ENCODE assay signal across 21 cellular contexts in genomic region chr22:30816413-30816812, GRCh38.
DNase-seq lines count a peak whose midpoint lies in the region; ATAC-seq and TF ChIP-seq lines count a peak whose summit lies in the region.
"Had no signal": no experiment of that assay in that cellular context is flagged by ENCODE, and none has a peak within 500 bp of the region (broad histone marks: within the 10 kb centered on the region; RNA-seq: fewer than 3 reads in every experiment).

No MANE protein-coding gene starts in this region.

- no peak overlapping the region for H3K27ac Mint-ChIP-seq in MCF 10A (ENCODE audit: low read depth, unreplicated experiment)
- no peak overlapping the region for H3K27ac Mint-ChIP-seq in activated naive CD4-positive, alpha-beta T cell treated with anti-CD3 and anti-CD28 coated beads for 36 hours
- no peak overlapping the region for H3K27ac Mint-ChIP-seq in CD4-positive, alpha-beta T cell
- H3K27ac Mint-ChIP-seq: naive thymus-derived CD4-positive, alpha-beta T cell had no signal

- H3K36me3 Mint-ChIP-seq in MCF 10A (ENCODE audit: insufficient read depth, unreplicated experiment) = peaks cover 33% of the 10 kb centered on the region
- no peaks in the 10 kb centered on the region for H3K36me3 Mint-ChIP-seq in activated naive CD4-positive, alpha-beta T cell treated with anti-CD3 and anti-CD28 coated beads for 36 hours (ENCODE audit: low read depth)
- no peaks in the 10 kb centered on the region for H3K36me3 Mint-ChIP-seq in CD4-positive, alpha-beta T cell (ENCODE audit: low read depth)

- intact Hi-C loops in MCF 10A (cut with micrococcal nuclease) = no loop called here
- intact Hi-C loops in breast epithelium (cut with DNase I; ENCODE audit: low total_unique reads) = no loop called here
- intact Hi-C loops in activated naive CD4-positive, alpha-beta T cell treated with anti-CD3 and anti-CD28 coated beads for 36 hours (cut with micrococcal nuclease) = no loop called here
- intact Hi-C loops in vagina (cut with DNase I) = no loop called here
- intact Hi-C loops in mucosa of descending colon (cut with DNase I, micrococcal nuclease) = no loop called here
- intact Hi-C loops in CD4-positive, alpha-beta T cell (cut with DNase I, micrococcal nuclease) = no loop called here

- H3K4me1 ChIP-seq in breast epithelium = no peaks in the 10 kb centered on the region
- no peaks in the 10 kb centered on the region for H3K4me1 ChIP-seq in vagina
- no peaks in the 10 kb centered on the region for H3K4me1 ChIP-seq in mucosa of descending colon (ENCODE audit: low read depth)
- H3K4me1 ChIP-seq: A549, BLaER1, HAP-1, uterus had no signal

- POLR2A ChIA-PET in MCF 10A (lab: Yijun Ruan, JAX) = interaction anchor here (0.8 kb wide), 1 partner anchor 25 kb away, joined by 3 read pairs; no protein-coding TSS in a partner anchor
- POLR2A ChIA-PET in CD4-positive, alpha-beta T cell (lab: Charles Lee) = no interaction called here

- no peak overlapping the region for H3K4me3 Mint-ChIP-seq in MCF 10A (ENCODE audit: unreplicated experiment)
- no peak overlapping the region for H3K4me3 Mint-ChIP-seq in activated naive CD4-positive, alpha-beta T cell treated with anti-CD3 and anti-CD28 coated beads for 36 hours
- no peak overlapping the region for H3K4me3 Mint-ChIP-seq in CD4-positive, alpha-beta T cell
- H3K4me3 Mint-ChIP-seq: naive thymus-derived CD4-positive, alpha-beta T cell had no signal

- no peak overlapping the region for H3K4me3 ChIP-seq in breast epithelium
- H3K4me3 ChIP-seq in vagina = no peak overlapping the region
- H3K4me3 ChIP-seq in mucosa of descending colon = no peak overlapping the region
- H3K4me3 ChIP-seq: A549, BLaER1, coronary artery, HAP-1, uterus had no signal

- H3K9me3 ChIP-seq in breast epithelium (no peaks in the 10 kb centered on the region), vagina (no peaks in the 10 kb centered on the region), mucosa of descending colon (no peaks in the 10 kb centered on the region)
- H3K9me3 ChIP-seq in CD4-positive, alpha-beta T cell (ENCODE audit: control insufficient read depth, low read length) = no peaks in the 10 kb centered on the region
- H3K9me3 ChIP-seq: A549, BLaER1, HAP-1, uterus had no signal

- H3K27me3 ChIP-seq in breast epithelium (peaks cover 0 to 7% of the 10 kb centered on the region in 2 donors), vagina (no peaks in the 10 kb centered on the region)
- peaks cover 11% of the 10 kb centered on the region for H3K27me3 ChIP-seq in CD4-positive, alpha-beta T cell (ENCODE audit: control insufficient read depth, insufficient read depth, low read length)
- H3K27me3 ChIP-seq: BLaER1, uterus had no signal

- DNase-seq in MCF 10A (ENCODE audit: unreplicated experiment) (peak; percentile 23), breast epithelium (ENCODE audit: low spot score in 2 of 2) (no peak), RPMI8226 (peak; percentile 18), erythroblast (lab: John Stamatoyannopoulos, UW) (peak; percentile 21 to 56), vagina (ENCODE audit: extremely low spot score in 2 of 2) (no peak), mucosa of descending colon (no peak)
- DNase-seq in activated naive CD4-positive, alpha-beta T cell treated with anti-CD3 and anti-CD28 coated beads for 36 hours = no peak
- DNase-seq in CD4-positive, alpha-beta T cell = no peak
- DNase-seq: activated CD4-positive, alpha-beta T cell treated with anti-CD3 and anti-CD28 coated beads for 48 hours; foreskin fibroblast; hippocampal formation; naive thymus-derived CD4-positive, alpha-beta T cell; NCI-H1417; NCI-H510A treated with DMSO at 0.1 percent for 48 hours; right cardiac atrium; substantia nigra; uterus had no signal

- ATAC-seq in mucosa of descending colon = no peak
- no peak for ATAC-seq in CD4-positive, alpha-beta T cell (ENCODE audit: poor library complexity)
- ATAC-seq: naive thymus-derived CD4-positive, alpha-beta T cell; right cardiac atrium had no signal

- H3K27me3 Mint-ChIP-seq in MCF 10A (ENCODE audit: insufficient read depth, unreplicated experiment) = no peaks in the 10 kb centered on the region
- peaks cover 10% of the 10 kb centered on the region for H3K27me3 Mint-ChIP-seq in activated naive CD4-positive, alpha-beta T cell treated with anti-CD3 and anti-CD28 coated beads for 36 hours (ENCODE audit: low read depth)
- H3K27me3 Mint-ChIP-seq in CD4-positive, alpha-beta T cell = peaks cover 35% of the 10 kb centered on the region

- no peak for TF ChIP-seq CTCF in MCF 10A (IDR thresholded peaks at IDR 0.05; ENCODE audit: unreplicated experiment)
- no peak for TF ChIP-seq CTCF in breast epithelium (IDR thresholded peaks at IDR 0.05)
- TF ChIP-seq CTCF in vagina (IDR thresholded peaks at IDR 0.05) = no peak
- no peak for TF ChIP-seq CTCF in mucosa of descending colon (IDR thresholded peaks at IDR 0.05)
- no peak for TF ChIP-seq CTCF in CD4-positive, alpha-beta T cell (IDR thresholded peaks at IDR 0.05)

- no peaks in the 10 kb centered on the region for H3K9me3 Mint-ChIP-seq in MCF 10A (ENCODE audit: unreplicated experiment)
- no peaks in the 10 kb centered on the region for H3K9me3 Mint-ChIP-seq in activated naive CD4-positive, alpha-beta T cell treated with anti-CD3 and anti-CD28 coated beads for 36 hours
- H3K9me3 Mint-ChIP-seq in CD4-positive, alpha-beta T cell = no peaks in the 10 kb centered on the region

- no TSS peak for BruUV-seq in MCF 10A (replicated peaks; lab: Mats Ljungman, UMichigan)

- TF ChIP-seq POLR2A in breast epithelium (IDR thresholded peaks at IDR 0.05) = no peak
- TF ChIP-seq POLR2A in erythroblast (IDR thresholded peaks at IDR 0.05; ENCODE audit: low read length) = no peak
- TF ChIP-seq POLR2A in vagina (IDR thresholded peaks at IDR 0.05) = no peak

- H3K36me3 ChIP-seq in breast epithelium = no peaks in the 10 kb centered on the region
- H3K36me3 ChIP-seq in vagina = no peaks in the 10 kb centered on the region
- no peaks in the 10 kb centered on the region for H3K36me3 ChIP-seq in mucosa of descending colon (ENCODE audit: low read depth)
- H3K36me3 ChIP-seq: BLaER1, HAP-1, uterus had no signal

- H3K27ac ChIP-seq in breast epithelium = no peak overlapping the region
- H3K27ac ChIP-seq in vagina = no peak overlapping the region
- H3K27ac ChIP-seq in CD4-positive, alpha-beta T cell (ENCODE audit: low read depth, low read length) = no peak overlapping the region
- H3K27ac ChIP-seq: BLaER1, coronary artery, uterus had no signal

- peaks cover 12% of the 10 kb centered on the region for H3K4me1 Mint-ChIP-seq in MCF 10A (ENCODE audit: insufficient read depth, unreplicated experiment)
- H3K4me1 Mint-ChIP-seq in activated naive CD4-positive, alpha-beta T cell treated with anti-CD3 and anti-CD28 coated beads for 36 hours (ENCODE audit: low read depth) = no peaks in the 10 kb centered on the region
- H3K4me1 Mint-ChIP-seq in CD4-positive, alpha-beta T cell (ENCODE audit: low read depth) = peaks cover 7% of the 10 kb centered on the region

- CTCF ChIA-PET in MCF 10A (lab: Yijun Ruan, JAX) = interaction anchor here (0.8 to 1.7 kb wide), 2 partner anchors 9 to 13 kb away, joined by 4 to 8 read pairs; no protein-coding TSS in a partner anchor
- CTCF ChIA-PET in activated naive CD4-positive, alpha-beta T cell treated with anti-CD3 and anti-CD28 coated beads for 36 hours (lab: Charles Lee) = no interaction called here
- CTCF ChIA-PET in CD4-positive, alpha-beta T cell (lab: Charles Lee) = no interaction called here

Comparison
In these comparisons a context has a peak if more than half of its experiments do, and no peak if none do; other contexts are left out.
1. DNase-seq: peak in MCF 10A (single experiment), RPMI8226 (single experiment) and erythroblast (2 of 2); none in breast epithelium (0 of 2), activated naive CD4-positive, alpha-beta T cell treated with anti-CD3 and anti-CD28 coated beads for 36 hours (single experiment), vagina (0 of 2), mucosa of descending colon (0 of 3) and CD4-positive, alpha-beta T cell (0 of 10).